Comparison of ENCODE assay signal across 13 cellular contexts in genomic region chr12:41769810-41770209, GRCh38.
DNase-seq lines count a peak whose midpoint lies in the region; ATAC-seq, FAIRE-seq and TF ChIP-seq lines count a peak whose summit lies in the region.
"Had no signal": no experiment of that assay in that cellular context is flagged by ENCODE, and none has a peak within 500 bp of the region (broad histone marks: within the 10 kb centered on the region; RNA-seq: fewer than 3 reads in every experiment).

No MANE protein-coding gene starts in this region.

- no peaks in the 10 kb centered on the region for H3K36me3 ChIP-seq in hepatocyte (replicated peaks; ENCODE audit: insufficient read depth, low read depth)

- H3K27ac ChIP-seq in hepatocyte, result no peak overlapping the region
- H3K27ac ChIP-seq: C4-2B had no signal

- no peak overlapping the region for H2AFZ ChIP-seq in hepatocyte

- H3K4me2 ChIP-seq in hepatocyte, result no peak overlapping the region

- peak; percentile 66 for DNase-seq in NCI-H2171 treated with DMSO at 0.1 percent for 48 hours (lab: John Stamatoyannopoulos, UW)
- no peak for DNase-seq in stimulated activated CD8-positive, alpha-beta memory T cell treated with anti-CD3 and anti-CD28 coated beads, Interleukin-4, amount 100 ng/mL, for 48 hours
- DNase-seq in HTR-8/SVneo (ENCODE audit: insufficient read length, low spot score), result no peak
- DNase-seq in GM19239 (ENCODE audit: insufficient read length, low spot score), result no peak
- no peak for DNase-seq in hepatocyte (ENCODE audit: low spot score)
- DNase-seq: GDM1; NCI-H526; stimulated activated CD4-positive, alpha-beta T cell treated with anti-CD3 and anti-CD28 coated beads, Interleukin-4, amount 100 ng/mL, for 24 hours; T1000 had no signal

- H3K4me1 ChIP-seq in hepatocyte (ENCODE audit: insufficient read depth), result no peaks in the 10 kb centered on the region

- no peak overlapping the region for H3K4me3 ChIP-seq in hepatocyte

- 71% methylated on average over 1 of the region's 1 CpG for WGBS in hepatocyte (ENCODE audit: low lambda C conversion rate, missing lambda C conversion rate)

- ATAC-seq in GM18868 (IDR thresholded peaks at IDR 0.05; ENCODE audit: unreplicated experiment), result peak; percentile 82
- ATAC-seq in GM21515 (IDR thresholded peaks at IDR 0.05; ENCODE audit: unreplicated experiment), result peak; percentile 79
- ATAC-seq in HG03060 (IDR thresholded peaks at IDR 0.05; ENCODE audit: low read depth, unreplicated experiment), result peak; percentile 75

- no peaks in the 10 kb centered on the region for H3K9me3 ChIP-seq in hepatocyte (ENCODE audit: low read depth)

- H4K20me1 ChIP-seq in hepatocyte (ENCODE audit: insufficient read depth, poor library complexity, severe bottlenecking), result no peaks in the 10 kb centered on the region

- H3K79me2 ChIP-seq in hepatocyte, result no peaks in the 10 kb centered on the region

- no peak for TF ChIP-seq CTCF in hepatocyte (IDR thresholded peaks at IDR 0.05; ENCODE audit: poor library complexity)

- FAIRE-seq in HTR-8/SVneo (lab: Jason Lieb, UNC), result no peak
- no peak for FAIRE-seq in GM19239 (lab: Jason Lieb, UNC)

- no peaks in the 10 kb centered on the region for H3K9me2 ChIP-seq in hepatocyte (replicated peaks; ENCODE audit: insufficient read depth)

- no peaks in the 10 kb centered on the region for H3K27me3 ChIP-seq in hepatocyte
